In genomic region chr17:45135192-45135977, GRCh38 we compare ENCODE assay signal across 1 cellular context.
TF ChIP-seq lines count a peak whose summit lies in the region.

ACBD4 (plus strand) TSS chr17:45135687; CDS start chr17:45136145, 458 bp downstream.

TF ChIP-seq in K562, 482 proteins besides CTCF, POLR2A, EP300 and RAD21 (continued from another document and continues in another):
- TF ChIP-seq ZNF696 (CRISPR knock-in tag; conservative IDR thresholded peaks at IDR 0.05): no peak
- peak; percentile 53 for TF ChIP-seq POLR2AphosphoS5 (IDR thresholded peaks at IDR 0.05; ENCODE audit: control insufficient read depth, insufficient read depth, low read depth, low read length)
- 0 out of 2 replicates have a peak, but pooled peaks have one; percentile 33 for TF ChIP-seq RREB1 (CRISPR knock-in tag; IDR thresholded peaks at IDR 0.05)
- TF ChIP-seq MTA2 (IDR thresholded peaks at IDR 0.05; ENCODE audit: low read depth): peak; percentile 57
- TF ChIP-seq YY1 (IDR thresholded peaks at IDR 0.05; ENCODE audit: borderline replicate concordance in 1 of 3, control insufficient read depth in 1 of 3, extremely low read depth in 1 of 3, insufficient read depth in 3 of 3, insufficient read length in 1 of 3, insufficient replicate concordance in 2 of 3, low read depth in 1 of 3, low read length in 2 of 3): peak in 2 of 3 experiments; percentile 37 to 79
- TF ChIP-seq PHB2 (IDR thresholded peaks at IDR 0.05; ENCODE audit: low read depth): no peak
- peak; percentile 35 for TF ChIP-seq NCOR1 (IDR thresholded peaks at IDR 0.05)
- peak in 1 of 2 experiments; percentile 52; a peak in 1 of 4 replicates for TF ChIP-seq ZMIZ1 (IDR thresholded peaks at IDR 0.05; ENCODE audit: low read depth in 2 of 2, low read length in 2 of 2)
- TF ChIP-seq MAZ (CRISPR knock-in tag; conservative IDR thresholded peaks at IDR 0.05 in 1 of 2, IDR thresholded peaks at IDR 0.05 in 1 of 2): peak; percentile 60 to 93; a peak in 3 of 4 replicates
- TF ChIP-seq ARNT (IDR thresholded peaks at IDR 0.05): peak; percentile 19 to 88; a peak in 2 of 4 replicates
- 0 out of 2 replicates have a peak, but pooled peaks have one; percentile 41 for TF ChIP-seq SUPT5H (IDR thresholded peaks at IDR 0.05)
- peak; percentile 88 for TF ChIP-seq TCF3 (CRISPR knock-in tag; IDR thresholded peaks at IDR 0.05)
- TF ChIP-seq ZEB2 (IDR thresholded peaks at IDR 0.05): peak; percentile 82
- peak; percentile 31 for TF ChIP-seq CCNT2 (IDR thresholded peaks at IDR 0.05; ENCODE audit: borderline replicate concordance, extremely low read depth, insufficient read length, low read depth, low read length)
- TF ChIP-seq NFIC (IDR thresholded peaks at IDR 0.05): peak; percentile 65
- TF ChIP-seq ADNP (tag; IDR thresholded peaks at IDR 0.05): peak; percentile 66; the same call in 1 of the 2 replicates
- peak; percentile 57; the same call in 1 of the 2 replicates for TF ChIP-seq STAT5A (IDR thresholded peaks at IDR 0.05; ENCODE audit: borderline replicate concordance, low read length)
- peak; percentile 54; the same call in 1 of the 2 replicates for TF ChIP-seq PML (IDR thresholded peaks at IDR 0.05; ENCODE audit: low read length)
- TF ChIP-seq ZBTB33 (CRISPR knock-in tag; IDR thresholded peaks at IDR 0.05): peak; percentile 94
- peak in 1 of 2 experiments; percentile 56; a peak in 2 of 4 replicates for TF ChIP-seq HDAC1 (IDR thresholded peaks at IDR 0.05)
- peak; percentile 98; the same call in 1 of the 2 replicates for TF ChIP-seq ARID2 (IDR thresholded peaks at IDR 0.05)
- TF ChIP-seq KDM5B (IDR thresholded peaks at IDR 0.05; ENCODE audit: insufficient replicate concordance, low read depth, low read length): peak; percentile 47
- TF ChIP-seq MTA1 (IDR thresholded peaks at IDR 0.05; ENCODE audit: borderline replicate concordance): 0 out of 2 replicates have a peak, but pooled peaks have one; percentile 9
- peak in 1 of 2 experiments; percentile 80; a peak in 3 of 4 replicates for TF ChIP-seq RCOR1 (IDR thresholded peaks at IDR 0.05; ENCODE audit: borderline replicate concordance in 1 of 2, low read depth in 2 of 2, low read length in 2 of 2)
- no peak for TF ChIP-seq ATF4 (CRISPR knock-in tag; IDR thresholded peaks at IDR 0.05)
- peak; percentile 57 for TF ChIP-seq SOX6 (IDR thresholded peaks at IDR 0.05)
- TF ChIP-seq ZNF24 (IDR thresholded peaks at IDR 0.05): peak; percentile 73; the same call in 1 of the 2 replicates
- no peak for TF ChIP-seq FOXA1 (IDR thresholded peaks at IDR 0.05; ENCODE audit: borderline replicate concordance)
- peak; percentile 50; the same call in 1 of the 2 replicates for TF ChIP-seq SMARCC2 (IDR thresholded peaks at IDR 0.05; ENCODE audit: low read depth)
- no peak for TF ChIP-seq ZNF175 (CRISPR knock-in tag; IDR thresholded peaks at IDR 0.05; ENCODE audit: low read depth)
- peak; percentile 33; the same call in 1 of the 2 replicates for TF ChIP-seq ZBTB9 (CRISPR knock-in tag; IDR thresholded peaks at IDR 0.05)
- no peak for TF ChIP-seq PRPF4 (IDR thresholded peaks at IDR 0.05; ENCODE audit: insufficient read depth, low read depth, low read length, poor library complexity, severe bottlenecking)
- TF ChIP-seq JUN (IDR thresholded peaks at IDR 0.05; ENCODE audit: borderline replicate concordance, low read depth, low read length): peak; percentile 69; the same call in 1 of the 2 replicates
- TF ChIP-seq JUN (CRISPR knock-in tag; IDR thresholded peaks at IDR 0.05; ENCODE audit: borderline replicate concordance): no peak; the same call in 1 of the 2 replicates
- TF ChIP-seq VEZF1 (CRISPR knock-in tag; IDR thresholded peaks at IDR 0.05): peak; percentile 83
- peak; percentile 74 for TF ChIP-seq JUND (IDR thresholded peaks at IDR 0.05; ENCODE audit: borderline replicate concordance, low read depth, low read length)
- no peak for TF ChIP-seq JUND (tag; IDR thresholded peaks at IDR 0.05; ENCODE audit: borderline replicate concordance, low read depth, low read length)
- TF ChIP-seq HMGN3 (IDR thresholded peaks at IDR 0.05; ENCODE audit: borderline replicate concordance, extremely low read depth, insufficient read length, low read depth, low read length): no peak
- no peak for TF ChIP-seq RFX1 (IDR thresholded peaks at IDR 0.05)
- peak; percentile 79; the same call in 1 of the 2 replicates for TF ChIP-seq ZNF263 (CRISPR knock-in tag; IDR thresholded peaks at IDR 0.05; ENCODE audit: borderline replicate concordance)
- no peak; the same call in 1 of the 2 replicates for TF ChIP-seq NR2C2 (CRISPR knock-in tag; IDR thresholded peaks at IDR 0.05)
- TF ChIP-seq NR2C2 (tag; IDR thresholded peaks at IDR 0.05): peak; percentile 62
- TF ChIP-seq C11orf30 (IDR thresholded peaks at IDR 0.05; ENCODE audit: low read depth): no peak
- no peak for TF ChIP-seq ELF2 (CRISPR knock-in tag; IDR thresholded peaks at IDR 0.05)
- peak; percentile 61 for TF ChIP-seq NFYB (IDR thresholded peaks at IDR 0.05; ENCODE audit: extremely low read depth, insufficient read length)
- TF ChIP-seq TOE1 (IDR thresholded peaks at IDR 0.05; ENCODE audit: borderline replicate concordance): no peak
- no peak for TF ChIP-seq TOE1 (CRISPR knock-in tag; IDR thresholded peaks at IDR 0.05; ENCODE audit: borderline replicate concordance, low read depth)
- peak; percentile 95 for TF ChIP-seq MBD2 (IDR thresholded peaks at IDR 0.05; ENCODE audit: borderline replicate concordance, low read depth)
